In genomic region chr1:67916439-67916886, GRCh38 we compare ENCODE assay signal across 1 cellular context.
TF ChIP-seq lines count a peak whose summit lies in the region.

No MANE protein-coding gene starts in this region.

TF ChIP-seq in K562, 482 proteins besides CTCF, POLR2A, EP300 and RAD21 (continued from another document and continues in another):
- TF ChIP-seq HOMEZ (CRISPR knock-in tag; IDR thresholded peaks at IDR 0.05) (no peak), UBTF (IDR thresholded peaks at IDR 0.05; ENCODE audit: borderline replicate concordance in 1 of 2, low read depth in 2 of 2, low read length in 2 of 2) (no peak), NUFIP1 (IDR thresholded peaks at IDR 0.05; ENCODE audit: partially characterized antibody) (no peak), MAFG (tag; conservative IDR thresholded peaks at IDR 0.05) (peak; percentile 11; the same call in 1 of the 2 replicates), SNAPC5 (CRISPR knock-in tag; IDR thresholded peaks at IDR 0.05) (no peak), SRF (CRISPR knock-in tag; IDR thresholded peaks at IDR 0.05) (no peak), GMEB1 (CRISPR knock-in tag; IDR thresholded peaks at IDR 0.05) (0 out of 2 replicates have a peak, but pooled peaks have one; percentile 13), PATZ1 (CRISPR knock-in tag; IDR thresholded peaks at IDR 0.05; ENCODE audit: borderline replicate concordance) (0 out of 2 replicates have a peak, but pooled peaks have one; percentile 27), SIN3B (IDR thresholded peaks at IDR 0.05; ENCODE audit: low read depth) (no peak), CHD1 (IDR thresholded peaks at IDR 0.05; ENCODE audit: low read length) (no peak), MED1 (CRISPR knock-in tag; IDR thresholded peaks at IDR 0.05; ENCODE audit: borderline replicate concordance) (no peak), SREBF2 (CRISPR knock-in tag; IDR thresholded peaks at IDR 0.05) (no peak), ZNF280B (CRISPR knock-in tag; IDR thresholded peaks at IDR 0.05) (no peak), SMAD3 (CRISPR knock-in tag; conservative IDR thresholded peaks at IDR 0.05) (peak; percentile 76; the same call in 1 of the 2 replicates), ZNF592 (IDR thresholded peaks at IDR 0.05) (0 out of 2 replicates have a peak, but pooled peaks have one; percentile 20), ZBTB40 (IDR thresholded peaks at IDR 0.05) (no peak), ZBTB40 (CRISPR knock-in tag; IDR thresholded peaks at IDR 0.05) (no peak), C11orf30 (IDR thresholded peaks at IDR 0.05; ENCODE audit: low read depth) (no peak), NR2C1 (IDR thresholded peaks at IDR 0.05) (no peak; the same call in 1 of the 2 replicates), NR2C1 (tag; IDR thresholded peaks at IDR 0.05) (peak; percentile 52; the same call in 1 of the 2 replicates), CHAMP1 (IDR thresholded peaks at IDR 0.05) (no peak), BHLHE40 (IDR thresholded peaks at IDR 0.05; ENCODE audit: low read length) (no peak), MIER1 (IDR thresholded peaks at IDR 0.05; ENCODE audit: low read depth) (no peak), RHOXF2B (CRISPR knock-in tag; conservative IDR thresholded peaks at IDR 0.05) (0 out of 2 replicates have a peak, but pooled peaks have one; percentile 35), TCFL5 (CRISPR knock-in tag; conservative IDR thresholded peaks at IDR 0.05) (no peak), ZNF41 (CRISPR knock-in tag; conservative IDR thresholded peaks at IDR 0.05) (no peak), MBD2 (IDR thresholded peaks at IDR 0.05; ENCODE audit: borderline replicate concordance, low read depth) (0 out of 2 replicates have a peak, but pooled peaks have one; percentile 29)
